ENCODE assay signal across 24 cellular contexts in the genomic region with DNA sequence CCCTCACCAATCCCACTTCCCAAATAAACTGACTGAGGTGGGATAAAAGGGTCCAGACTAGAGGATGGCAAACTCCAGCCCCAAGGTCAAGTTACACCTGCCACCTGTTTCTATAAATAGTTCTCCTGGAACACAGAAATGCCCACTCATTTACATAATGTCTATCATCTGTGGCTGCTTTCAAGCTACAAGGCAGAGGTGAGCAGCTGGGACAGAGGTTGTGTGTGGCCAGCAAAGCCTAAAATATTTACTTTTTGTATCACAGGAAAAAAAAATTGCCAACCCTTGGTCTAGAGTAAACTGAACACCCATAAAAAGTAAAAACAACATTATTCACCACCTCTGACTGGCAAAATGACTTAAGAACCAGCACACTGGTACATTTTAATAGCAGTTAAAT.
"Had no signal": no experiment of that assay in that cellular context is flagged by ENCODE, and none has a peak within 500 bp of the region (broad histone marks: within the 10 kb centered on the region; RNA-seq: fewer than 3 reads in every experiment).

No MANE protein-coding gene starts in this region.

- H3K36me3 ChIP-seq: adrenal gland, breast epithelium, SJCRH30 had no signal

- H3K27ac ChIP-seq: adrenal gland, body of pancreas, breast epithelium, coronary artery, SJCRH30, SK-N-MC had no signal

- DNase-seq: activated CD4-positive, alpha-beta T cell treated with anti-CD3 and anti-CD28 coated beads for 36 hours; activated CD4-positive, alpha-beta T cell treated with anti-CD3 and anti-CD28 coated beads, Interleukin-2, amount 10 ng/mL, durations not matched to agents 7 days and 5 days; activated CD4-positive, alpha-beta T cell treated with anti-CD3 and anti-CD28 coated beads, Interleukin-2, amount 50 U/mL, for 48 hours; activated CD8-positive, alpha-beta T cell treated with anti-CD3 and anti-CD28 coated beads, Interleukin-2, amount 10 ng/mL, durations not matched to agents 7 days and 5 days; activated gamma-delta T cell treated with Interleukin-2 at 50 U/mL for 16 hours; activated naive CD4-positive, alpha-beta T cell treated with anti-CD3 and anti-CD28 coated beads for 36 hours; activated T-cell treated with anti-CD3 and anti-CD28 coated beads for 4 hours; activated T-cell treated with anti-CD3 and anti-CD28 coated beads, Interleukin-2, amount 50 U/mL, for 4 hours; adrenal gland; Karpas-422; KBM-7; NCI-H1048; NCI-H1105 treated with DMSO at 0.1 percent for 48 hours; NCI-H146; NCI-H2029 treated with DMSO at 0.1 percent for 48 hours; NCI-H2107; NCI-H2171; NCI-H524; OCI-M1; SJCRH30 had no signal

- H3K9me3 ChIP-seq: adrenal gland, body of pancreas, breast epithelium, SJCRH30 had no signal

- H3K4me1 ChIP-seq: adrenal gland, breast epithelium, SJCRH30 had no signal

- H3K4me3 ChIP-seq: adrenal gland, body of pancreas, breast epithelium, coronary artery, SJCRH30, SK-N-MC had no signal

- H3K27me3 ChIP-seq: adrenal gland, body of pancreas, breast epithelium, SJCRH30 had no signal
